8 cellular contexts compared by ENCODE assay signal in genomic region chr5:61330341-61330878, GRCh38. TPM values are rescaled to one million over a fixed set of nuclear protein-coding genes. Genes with fewer than 3 reads are reported as not detected.
DNase-seq lines count a peak whose midpoint lies in the region; ATAC-seq and TF ChIP-seq lines count a peak whose summit lies in the region.

No MANE protein-coding gene starts in this region.

- H3K4me3 ChIP-seq in right cardiac atrium (ENCODE audit: low read length) (peak overlapping the region; percentile 57), psoas muscle (peak overlapping the region; percentile 96)

- peak overlapping the region; percentile 73 for H3K27ac ChIP-seq in right cardiac atrium (ENCODE audit: low read length)
- H3K27ac ChIP-seq in psoas muscle, result peak overlapping the region; percentile 83

- H3K36me3 ChIP-seq in psoas muscle (ENCODE audit: insufficient read depth in 1 of 2, low read depth in 1 of 2), result no peaks in the 10 kb centered on the region

- H3K4me1 ChIP-seq in right cardiac atrium (ENCODE audit: control insufficient read depth, insufficient read depth, low read length) (peaks cover 4% of the 10 kb centered on the region), psoas muscle (peaks cover 18% of the 10 kb centered on the region)

- TF ChIP-seq CTCF in psoas muscle (IDR thresholded peaks at IDR 0.05), result no peak

- H3K9me3 ChIP-seq in right cardiac atrium (ENCODE audit: control insufficient read depth, low read length), result no peaks in the 10 kb centered on the region
- no peaks in the 10 kb centered on the region for H3K9me3 ChIP-seq in psoas muscle

- under 1% methylated on average over 32 of the region's 32 CpGs for WGBS in right cardiac atrium
- 1 to 3% (median 2%) methylated on average over 32 of the region's 32 CpGs for WGBS in psoas muscle, 3 donors

- intact Hi-C loops in right cardiac atrium (cut with DNase I), result loop anchor here in 3 of 4 donors (5.0 to 10.0 kb wide), 5 partner anchors 74 to 327 kb away; partner anchors contain the start of gene SMIM15 (in 1 of the 3)
- intact Hi-C loops in psoas muscle (cut with DNase I), result loop anchor here (5.0 to 10.0 kb wide), 7 partner anchors 77 to 376 kb away; partner anchors contain the start of gene SMIM15 (in 1 of the 2)

- peak; percentile 47 for DNase-seq in AG20443 (ENCODE audit: low spot score)
- DNase-seq in NCI-H526 (lab: John Stamatoyannopoulos, UW), result peak; percentile 45 to 84
- peak; percentile 70 for DNase-seq in amniotic epithelial cell (ENCODE audit: low read depth)
- peak; percentile 40 to 68 (median 66) for DNase-seq in right cardiac atrium
- peak; percentile 24 to 64 for DNase-seq in psoas muscle
- DNase-seq in SHP77 treated with DMSO at 0.1 percent for 48 hours (lab: John Stamatoyannopoulos, UW), result no peak

- no peaks in the 10 kb centered on the region for H3K27me3 ChIP-seq in right cardiac atrium (ENCODE audit: control insufficient read depth, insufficient read depth)
- no peaks in the 10 kb centered on the region for H3K27me3 ChIP-seq in psoas muscle (ENCODE audit: insufficient read depth in 3 of 3, low read length in 2 of 3)

- ATAC-seq in GM19455 (IDR thresholded peaks at IDR 0.05; ENCODE audit: unreplicated experiment) (peak; percentile 4), right cardiac atrium (peak in 1 of 2 donors; percentile 0), psoas muscle (no peak), GM18498 (IDR thresholded peaks at IDR 0.05; ENCODE audit: unreplicated experiment) (no peak)

RNA-seq across cellular contexts. Expression of gene ZSWIM6, which starts 1.6 kb away (rescaled TPM):
- total RNA-seq in right cardiac atrium, result 1 to 10 TPM; 6.3 to 7.9 (median 7.3) TPM
- polyA plus RNA-seq in right cardiac atrium, result 2.5 TPM
- total RNA-seq in psoas muscle, result 1 to 10 TPM; 2.4 to 6.3 (median 4.2) TPM
- 1 to 10 TPM; 1.4 to 5.8 (median 2.0) TPM for polyA plus RNA-seq in psoas muscle
